Comparison of ENCODE assay signal across 19 cellular contexts in genomic region chr22:45524157-45524556, GRCh38. TPM values are rescaled to one million over a fixed set of nuclear protein-coding genes. Genes with fewer than 3 reads are reported as not detected.
"Had no signal": no experiment of that assay in that cellular context is flagged by ENCODE, and none has a peak within 500 bp of the region (broad histone marks: within the 10 kb centered on the region; RNA-seq: fewer than 3 reads in every experiment).

No MANE protein-coding gene starts in this region.

- H3K9me3 ChIP-seq: left lung, spleen, tibial nerve had no signal

- ATAC-seq: activated CD8-positive, alpha-beta T cell treated with anti-CD3 and anti-CD28 coated beads, Interleukin-2, amount 10 ng/mL, durations not matched to agents 7 days and 5 days; activated naive CD4-positive, alpha-beta T cell treated with anti-CD3 and anti-CD28 coated beads, Interleukin-2, amount 50 U/mL, for 72 hours; foreskin keratinocyte; left lung; T-cell had no signal

- H3K36me3 Mint-ChIP-seq: activated naive CD4-positive, alpha-beta T cell treated with anti-CD3 and anti-CD28 coated beads, Interleukin-2, amount 50 U/mL, for 72 hours; T-cell had no signal

- H3K36me3 ChIP-seq: cardiac muscle cell, left lung, spleen had no signal

- H3K27ac ChIP-seq: cardiac muscle cell, foreskin keratinocyte, left lung, spleen, WERI-Rb-1 had no signal

- H3K27me3 ChIP-seq: cardiac muscle cell, foreskin keratinocyte, left lung, tibial nerve had no signal

- H3K4me1 Mint-ChIP-seq: activated CD4-positive, alpha-beta T cell treated with anti-CD3 and anti-CD28 coated beads, Interleukin-2, amount 10 ng/mL, durations not matched to agents 7 days and 5 days; T-cell had no signal

- DNase-seq: activated CD4-positive, alpha-beta T cell treated with anti-CD3 and anti-CD28 coated beads, Interleukin-2, amount 10 ng/mL, durations not matched to agents 7 days and 5 days; activated CD4-positive, CD25-positive, alpha-beta regulatory T cell treated with anti-CD3 and anti-CD28 coated beads, Interleukin-2, amount 50 U/mL, for 72 hours; activated CD8-positive, alpha-beta T cell treated with anti-CD3 and anti-CD28 coated beads, Interleukin-2, amount 10 ng/mL, durations not matched to agents 7 days and 5 days; activated T-cell treated with anti-CD3 and anti-CD28 coated beads, Interleukin-2, amount 50 U/mL, for 1 hour; amniotic stem cell; foreskin keratinocyte; hippocampal formation; kidney glomerular epithelial cell; left lung; posterior cingulate gyrus; spleen; stimulated activated CD4-positive, alpha-beta T cell treated with anti-CD3 and anti-CD28 coated beads, Interleukin-4, amount 100 ng/mL, for 1 hour; stimulated activated naive CD4-positive, alpha-beta T cell treated with Interleukin-2 at 50 U/mL for 16 hours; T-cell; WERI-Rb-1 had no signal

- H3K27ac Mint-ChIP-seq: activated CD4-positive, alpha-beta T cell treated with anti-CD3 and anti-CD28 coated beads, Interleukin-2, amount 10 ng/mL, durations not matched to agents 7 days and 5 days; activated CD8-positive, alpha-beta T cell treated with anti-CD3 and anti-CD28 coated beads, Interleukin-2, amount 10 ng/mL, durations not matched to agents 7 days and 5 days; T-cell had no signal

- H3K9me3 Mint-ChIP-seq: activated CD4-positive, alpha-beta T cell treated with anti-CD3 and anti-CD28 coated beads, Interleukin-2, amount 10 ng/mL, durations not matched to agents 7 days and 5 days; activated naive CD4-positive, alpha-beta T cell treated with anti-CD3 and anti-CD28 coated beads, Interleukin-2, amount 50 U/mL, for 72 hours; nephron; T-cell had no signal

- H3K4me1 ChIP-seq: foreskin keratinocyte, left lung, spleen had no signal

- H3K4me3 Mint-ChIP-seq: activated CD4-positive, alpha-beta T cell treated with anti-CD3 and anti-CD28 coated beads, Interleukin-2, amount 10 ng/mL, durations not matched to agents 7 days and 5 days; activated CD8-positive, alpha-beta T cell treated with anti-CD3 and anti-CD28 coated beads, Interleukin-2, amount 10 ng/mL, durations not matched to agents 7 days and 5 days; nephron; T-cell had no signal

- H3K27me3 Mint-ChIP-seq: activated CD4-positive, alpha-beta T cell treated with anti-CD3 and anti-CD28 coated beads, Interleukin-2, amount 10 ng/mL, durations not matched to agents 7 days and 5 days had no signal

- H3K4me3 ChIP-seq: cardiac muscle cell, left lung, spleen, tibial nerve had no signal

RNA-seq across cellular contexts. Expression of gene FBLN1, which starts 21.5 kb away (rescaled TPM):
- total RNA-seq: activated CD4-positive, alpha-beta T cell treated with anti-CD3 and anti-CD28 coated beads, Interleukin-2, amount 10 ng/mL, durations not matched to agents 7 days and 5 days; activated CD8-positive, alpha-beta T cell treated with anti-CD3 and anti-CD28 coated beads, Interleukin-2, amount 10 ng/mL, durations not matched to agents 7 days and 5 days had no signal
